ENCODE assay signal across 7 cellular contexts in the genomic region with DNA sequence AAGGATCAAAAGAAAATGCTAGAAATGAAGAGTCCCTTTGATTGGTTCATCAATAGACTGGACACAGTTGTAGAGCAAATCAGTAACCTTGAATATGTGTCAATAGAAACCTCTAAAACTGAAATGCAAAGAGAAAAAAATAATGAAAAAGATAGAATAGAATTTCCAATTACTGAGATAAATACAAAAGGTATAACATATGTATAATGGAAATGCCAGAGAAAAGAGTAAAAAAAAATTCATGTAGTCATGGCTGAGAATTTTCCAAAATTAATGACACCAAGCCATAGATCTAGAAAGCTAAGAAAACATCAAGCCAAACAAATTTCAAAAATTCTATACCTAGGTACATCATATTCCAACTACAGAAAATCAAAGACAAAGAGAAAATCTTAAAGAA.
"Had no signal": no experiment of that assay in that cellular context is flagged by ENCODE, and none has a peak within 500 bp of the region (broad histone marks: within the 10 kb centered on the region; RNA-seq: fewer than 3 reads in every experiment).

No MANE protein-coding gene starts in this region.

- H3K4me3 ChIP-seq: GM23338 had no signal

- DNase-seq: H9, HCEC 1CT, HFFc6, KBM-7 had no signal

- H3K27ac ChIP-seq: HL-60 had no signal

- H3K4me2 ChIP-seq: GM23338 had no signal

- H2AFZ ChIP-seq: GM23338 had no signal

- ATAC-seq: GM23338, HepG2 had no signal
